13 cellular contexts compared by ENCODE assay signal in the genomic region with DNA sequence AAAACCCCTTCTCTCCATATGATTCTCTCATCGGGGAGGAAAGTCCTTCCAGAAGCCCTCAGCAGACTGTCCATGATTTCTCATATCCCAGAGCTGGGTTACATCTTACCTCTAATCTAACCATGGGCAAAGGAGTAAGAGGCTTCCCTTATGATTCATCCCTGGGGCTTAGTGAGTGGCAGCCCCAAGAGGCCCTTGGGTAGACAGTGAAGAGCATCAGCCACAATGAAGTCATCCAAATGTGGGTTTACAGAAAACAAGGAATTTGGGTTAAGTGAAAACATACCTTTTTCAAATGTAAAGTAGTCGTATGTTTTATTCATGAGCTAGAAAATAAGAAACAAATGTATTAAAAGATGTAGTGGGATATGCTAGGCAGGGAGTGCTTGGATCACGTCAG. TPM values are rescaled to one million over a fixed set of nuclear protein-coding genes. Genes with fewer than 3 reads are reported as not detected.
A peak's percentile ranks its signal among the peaks of the same experiment; 100 is the strongest.
DNase-seq lines count a peak whose midpoint lies in the region; ATAC-seq, FAIRE-seq and TF ChIP-seq lines count a peak whose summit lies in the region.
"Had no signal": no experiment of that assay in that cellular context is flagged by ENCODE, and none has a peak within 500 bp of the region (broad histone marks: within the 10 kb centered on the region; RNA-seq: fewer than 3 reads in every experiment).

No MANE protein-coding gene starts in this region.

- H3K4me3 ChIP-seq in thyroid gland (replicated peaks in 1 of 3) = no peak overlapping the region

- H3K36me3 Mint-ChIP-seq in activated naive CD8-positive, alpha-beta T cell treated with anti-CD3 and anti-CD28 coated beads, Interleukin-2, amount 50 U/mL, for 24 hours (ENCODE audit: low read depth) = no peaks in the 10 kb centered on the region
- no peaks in the 10 kb centered on the region for H3K36me3 Mint-ChIP-seq in activated naive CD8-positive, alpha-beta T cell treated with anti-CD3 and anti-CD28 coated beads for 36 hours

- DNase-seq in activated naive CD8-positive, alpha-beta T cell treated with anti-CD3 and anti-CD28 coated beads, Interleukin-2, amount 50 U/mL, for 24 hours = no peak
- DNase-seq in activated naive CD8-positive, alpha-beta T cell treated with anti-CD3 and anti-CD28 coated beads for 36 hours = no peak
- peak; percentile 83 for DNase-seq in RPMI7951 (ENCODE audit: low read depth)
- DNase-seq in fibroblast of peridontal ligament (ENCODE audit: extremely low read depth) = peak; percentile 71
- no peak for DNase-seq in hypothalamus (lab: John Stamatoyannopoulos, UW)
- no peak for DNase-seq in GM19239 (ENCODE audit: insufficient read length, low spot score)
- DNase-seq in thyroid gland = no peak
- DNase-seq: aorta, NCI-H2029, trophoblast cell had no signal

- no peak for FAIRE-seq in GM19239 (lab: Jason Lieb, UNC)
- FAIRE-seq: endometrium had no signal

- no peaks in the 10 kb centered on the region for H3K9me3 Mint-ChIP-seq in activated naive CD8-positive, alpha-beta T cell treated with anti-CD3 and anti-CD28 coated beads, Interleukin-2, amount 50 U/mL, for 24 hours
- no peaks in the 10 kb centered on the region for H3K9me3 Mint-ChIP-seq in activated naive CD8-positive, alpha-beta T cell treated with anti-CD3 and anti-CD28 coated beads for 36 hours

- no peak for TF ChIP-seq POLR2A in thyroid gland (IDR thresholded peaks at IDR 0.05)

- no peaks in the 10 kb centered on the region for H3K27me3 Mint-ChIP-seq in activated naive CD8-positive, alpha-beta T cell treated with anti-CD3 and anti-CD28 coated beads, Interleukin-2, amount 50 U/mL, for 24 hours
- no peaks in the 10 kb centered on the region for H3K27me3 Mint-ChIP-seq in activated naive CD8-positive, alpha-beta T cell treated with anti-CD3 and anti-CD28 coated beads for 36 hours

- H3K4me1 Mint-ChIP-seq in activated naive CD8-positive, alpha-beta T cell treated with anti-CD3 and anti-CD28 coated beads, Interleukin-2, amount 50 U/mL, for 24 hours = peaks cover 34% of the 10 kb centered on the region
- H3K4me1 Mint-ChIP-seq in activated naive CD8-positive, alpha-beta T cell treated with anti-CD3 and anti-CD28 coated beads for 36 hours = peaks cover 36% of the 10 kb centered on the region

- H3K36me3 ChIP-seq in thyroid gland = no peaks in the 10 kb centered on the region

- no peaks in the 10 kb centered on the region for H3K27me3 ChIP-seq in thyroid gland

- H3K27ac ChIP-seq in thyroid gland = no peak overlapping the region

- peak; percentile 82 for ATAC-seq in activated naive CD8-positive, alpha-beta T cell treated with anti-CD3 and anti-CD28 coated beads, Interleukin-2, amount 50 U/mL, for 24 hours
- ATAC-seq in HG02763 (IDR thresholded peaks at IDR 0.05; ENCODE audit: unreplicated experiment) = no peak
- ATAC-seq: sciatic nerve had no signal

- no peak overlapping the region for H3K4me3 Mint-ChIP-seq in activated naive CD8-positive, alpha-beta T cell treated with anti-CD3 and anti-CD28 coated beads, Interleukin-2, amount 50 U/mL, for 24 hours
- H3K4me3 Mint-ChIP-seq in activated naive CD8-positive, alpha-beta T cell treated with anti-CD3 and anti-CD28 coated beads for 36 hours = no peak overlapping the region

- WGBS in thyroid gland, 2 donors = 89 to 91% methylated on average over 3 of the region's 3 CpGs

- intact Hi-C loops in thyroid gland (cut with DNase I) = no loop called here

- no peaks in the 10 kb centered on the region for H3K9me3 ChIP-seq in thyroid gland

- no peak for TF ChIP-seq CTCF in thyroid gland (IDR thresholded peaks at IDR 0.05)

- no peak overlapping the region for H3K27ac Mint-ChIP-seq in activated naive CD8-positive, alpha-beta T cell treated with anti-CD3 and anti-CD28 coated beads, Interleukin-2, amount 50 U/mL, for 24 hours
- no peak overlapping the region for H3K27ac Mint-ChIP-seq in activated naive CD8-positive, alpha-beta T cell treated with anti-CD3 and anti-CD28 coated beads for 36 hours

- H3K4me1 ChIP-seq in thyroid gland = peaks cover 0 to 7% of the 10 kb centered on the region in 2 donors

RNA-seq across cellular contexts. Expression of gene ELK3, which starts 54.1 kb away (rescaled TPM):
- 10 to 100 TPM; 10.9 to 12.6 TPM for total RNA-seq in activated naive CD8-positive, alpha-beta T cell treated with anti-CD3 and anti-CD28 coated beads for 36 hours
- 29.5 and 37.6 TPM in 2 replicates for total RNA-seq in RPMI7951 (2014; rRNA removed; shearing (Covaris generic))
- 10 to 100 TPM; 19.8 to 55.4 (median 31.8) TPM for total RNA-seq in thyroid gland

Comparison
In these comparisons a context has a peak if more than half of its experiments do, and no peak if none do; other contexts are left out.
1. DNase-seq: peak in RPMI7951 (single experiment) and fibroblast of peridontal ligament (single experiment); none in activated naive CD8-positive, alpha-beta T cell treated with anti-CD3 and anti-CD28 coated beads, Interleukin-2, amount 50 U/mL, for 24 hours (single experiment), activated naive CD8-positive, alpha-beta T cell treated with anti-CD3 and anti-CD28 coated beads for 36 hours (single experiment), hypothalamus (0 of 51), GM19239 (single experiment) and thyroid gland (0 of 2).